In genomic region chr20:3146732-3147341, GRCh38 we compare ENCODE assay signal across 31 cellular contexts. TPM values are rescaled to one million over a fixed set of nuclear protein-coding genes. Genes with fewer than 3 reads are reported as not detected.
DNase-seq lines count a peak whose midpoint lies in the region; ATAC-seq, FAIRE-seq and TF ChIP-seq lines count a peak whose summit lies in the region.
"Had no signal": no experiment of that assay in that cellular context is flagged by ENCODE, and none has a peak within 500 bp of the region (broad histone marks: within the 10 kb centered on the region; RNA-seq: fewer than 3 reads in every experiment).

No MANE protein-coding gene starts in this region.

- CTCF ChIA-PET in GM12878 (lab: Yijun Ruan, JAX) = interaction anchor here (0.6 kb wide), 1 partner anchor 308 kb away, joined by 4 read pairs; no protein-coding TSS in a partner anchor

- intact Hi-C loops in GM12878 (cut with micrococcal nuclease; ENCODE audit: unreplicated experiment) = no loop called here
- intact Hi-C loops in testis (cut with DNase I; ENCODE audit: low total_unique reads) = no loop called here
- intact Hi-C loops in esophagus squamous epithelium (cut with DNase I) = no loop called here

- H4K20me1 ChIP-seq in GM12878 (ENCODE audit: control insufficient read depth, insufficient read depth) = no peaks in the 10 kb centered on the region

- POLR2A ChIA-PET in GM12878 (lab: Charles Lee) = no interaction called here

- H3K4me3 ChIP-seq in GM12878 (no peak overlapping the region), mesenchymal stem cell (ENCODE audit: insufficient read depth in 1 of 2, low read depth in 1 of 2, low read length in 2 of 2) (peak overlapping the region in 1 of 2 experiments; percentile 43), testis (no peak overlapping the region), esophagus squamous epithelium (no peak overlapping the region), MG63 (no peak overlapping the region)
- H3K4me3 ChIP-seq: ascending aorta, GM23338, ovary, Peyer's patch, right atrium auricular region, stomach, tibial nerve had no signal

- TF ChIP-seq RAD21 in GM12878 (IDR thresholded peaks at IDR 0.05; ENCODE audit: insufficient read depth, low read depth, low read length) = no peak

- no peak overlapping the region for H3K4ac ChIP-seq in mesenchymal stem cell (ENCODE audit: low read depth in 1 of 2, low read length in 2 of 2)

- H2BK15ac ChIP-seq in mesenchymal stem cell (ENCODE audit: low read depth, poor library complexity, severe bottlenecking) = no peak overlapping the region

- RAD21 ChIA-PET in GM12878 (lab: Charles Lee; ENCODE audit: unreplicated experiment) = interaction anchor here (0.5 to 1.2 kb wide), 2 partner anchors 88 to 170 kb away, joined by 3 read pairs; no protein-coding TSS in a partner anchor

- H4K8ac ChIP-seq in mesenchymal stem cell (ENCODE audit: low read length) = no peak overlapping the region

- no peak for TF ChIP-seq POLR2A in GM12878 (IDR thresholded peaks at IDR 0.05; ENCODE audit: low read depth, low read length)
- TF ChIP-seq POLR2A in testis (IDR thresholded peaks at IDR 0.05) = no peak
- TF ChIP-seq POLR2A in esophagus squamous epithelium (IDR thresholded peaks at IDR 0.05) = no peak

- H2BK120ac ChIP-seq in mesenchymal stem cell (ENCODE audit: low read depth, low read length) = no peak overlapping the region

- DNase-seq in DMS 273 (lab: John Stamatoyannopoulos, UW; ENCODE audit: unreplicated experiment) (peak; percentile 47), DMS 273 treated with DMSO at 0.1 percent for 48 hours (lab: John Stamatoyannopoulos, UW) (no peak), GM12878 (ENCODE audit: low read depth, low spot score) (no peak), mesenchymal stem cell (no peak), testis (peak; percentile 39), esophagus squamous epithelium (lab: John Stamatoyannopoulos, UW) (no peak), MG63 (no peak)
- no peak for DNase-seq in activated CD8-positive, alpha-beta memory T cell treated with anti-CD3 and anti-CD28 coated beads, Interleukin-2, amount 50 U/mL, for 4 hours
- DNase-seq: activated CD4-positive, alpha-beta T cell treated with anti-CD3 and anti-CD28 coated beads for 36 hours; activated CD8-positive, alpha-beta T cell treated with anti-CD3 and anti-CD28 coated beads, Interleukin-2, amount 10 ng/mL, durations not matched to agents 7 days and 5 days; Calu3; cortex of kidney; DND-41; effector memory CD4-positive, alpha-beta T cell; foreskin fibroblast; MV-4-11; NCI-H1436 treated with DMSO at 0.1 percent for 48 hours; NCI-H2107; NCI-H345; NCI-H748 treated with DMSO at 0.1 percent for 48 hours; ovary; Peyer's patch; stimulated activated CD4-positive, alpha-beta T cell treated with anti-CD3 and anti-CD28 coated beads, Interleukin-12 subunit alpha, Interleukin-12 subunit beta, amount 100 ng/mL, for 4 hours; stimulated activated CD4-positive, alpha-beta T cell treated with anti-CD3 and anti-CD28 coated beads, Interleukin-2, amount 100 ng/mL, for 48 hours; stomach; T-helper 9 cell had no signal

- no peak for TF ChIP-seq CTCF in GM12878 (IDR thresholded peaks at IDR 0.05 in 2 of 3, conservative IDR thresholded peaks at IDR 0.05 in 1 of 3; ENCODE audit: control insufficient read depth in 2 of 3, extremely low read depth in 1 of 3, insufficient read depth in 1 of 3, low read depth in 3 of 3, low read length in 3 of 3)
- no peak for TF ChIP-seq CTCF in testis (IDR thresholded peaks at IDR 0.05)
- no peak for TF ChIP-seq CTCF in esophagus squamous epithelium (IDR thresholded peaks at IDR 0.05)

- no peak overlapping the region for H3K18ac ChIP-seq in mesenchymal stem cell (ENCODE audit: low read depth in 1 of 2, low read length in 2 of 2)

- no peak overlapping the region for H2AK5ac ChIP-seq in mesenchymal stem cell (ENCODE audit: low read length, severe bottlenecking)

- SMC1A ChIA-PET in GM12878 (lab: Charles Lee; ENCODE audit: uncharacterized antibody, unreplicated experiment) = no interaction called here

- H3K79me1 ChIP-seq in mesenchymal stem cell (replicated peaks; ENCODE audit: low read length, poor library complexity, severe bottlenecking) = peaks cover 29% of the 10 kb centered on the region

- FAIRE-seq in GM12878 (lab: Jason Lieb, UNC) = no peak

- H3K4me1 ChIP-seq in GM12878 (ENCODE audit: control insufficient read depth, insufficient read depth, low read length) (0 out of 2 replicates have a peak, but pooled peaks cover 2% of the 10 kb centered on the region), mesenchymal stem cell (ENCODE audit: control insufficient read depth, insufficient read depth, low read depth, low read length) (peaks cover 5% of the 10 kb centered on the region), testis (peaks cover 9% of the 10 kb centered on the region), esophagus squamous epithelium (peaks cover 0 to 19% (median 0%) of the 10 kb centered on the region in 3 donors)
- H3K4me1 ChIP-seq: Peyer's patch had no signal

- H3K4me2 ChIP-seq in GM12878 (ENCODE audit: control insufficient read depth, insufficient read depth) (no peak overlapping the region), mesenchymal stem cell (ENCODE audit: low read length, poor library complexity, severe bottlenecking) (no peak overlapping the region)
- H3K4me2 ChIP-seq: GM23338 had no signal

- H2BK12ac ChIP-seq in mesenchymal stem cell (ENCODE audit: low read length in 2 of 2) = no peak overlapping the region

- H3K27me3 ChIP-seq in GM12878 (replicated peaks in 1 of 2; ENCODE audit: control insufficient read depth in 2 of 2, insufficient read depth in 2 of 2, low read length in 1 of 2) = no peaks in the 10 kb centered on the region
- no peaks in the 10 kb centered on the region for H3K27me3 ChIP-seq in mesenchymal stem cell (ENCODE audit: control insufficient read depth in 1 of 2, insufficient read depth in 1 of 2, low read length in 2 of 2)
- no peaks in the 10 kb centered on the region for H3K27me3 ChIP-seq in testis
- no peaks in the 10 kb centered on the region for H3K27me3 ChIP-seq in esophagus squamous epithelium
- no peaks in the 10 kb centered on the region for H3K27me3 ChIP-seq in MG63
- H3K27me3 ChIP-seq: ascending aorta, ovary, Peyer's patch, right atrium auricular region, stomach, tibial nerve had no signal

- no peak overlapping the region for H2AFZ ChIP-seq in GM12878 (ENCODE audit: control insufficient read depth, low read depth, low read length)
- H2AFZ ChIP-seq in mesenchymal stem cell (ENCODE audit: low read depth, low read length) = no peak overlapping the region
- H2AFZ ChIP-seq: GM23338 had no signal

- TF ChIP-seq EP300 in GM12878 (IDR thresholded peaks at IDR 0.05; ENCODE audit: borderline replicate concordance in 1 of 2, control insufficient read depth in 1 of 2, low read depth in 2 of 2, low read length in 2 of 2) = no peak

- no peak overlapping the region for H4K91ac ChIP-seq in mesenchymal stem cell (ENCODE audit: low read length)

- peaks cover 36% of the 10 kb centered on the region for H3K79me2 ChIP-seq in GM12878 (ENCODE audit: control insufficient read depth, insufficient read depth, low read length)

- H3K23ac ChIP-seq in mesenchymal stem cell (ENCODE audit: low read length in 2 of 2) = no peak overlapping the region

- H3K9me3 ChIP-seq in GM12878 (replicated peaks; ENCODE audit: control insufficient read depth, insufficient read depth, low read length) (no peaks in the 10 kb centered on the region), mesenchymal stem cell (ENCODE audit: control insufficient read depth, low read length) (no peaks in the 10 kb centered on the region), testis (no peaks in the 10 kb centered on the region), esophagus squamous epithelium (no peaks in the 10 kb centered on the region), MG63 (no peaks in the 10 kb centered on the region)
- H3K9me3 ChIP-seq: ascending aorta, ovary, Peyer's patch, right atrium auricular region, stomach, tibial nerve had no signal

- 99% methylated on average over 10 of the region's 10 CpGs for WGBS in GM12878 (ENCODE audit: insufficient coverage, insufficient replicate concordance, low lambda C conversion rate, missing lambda C conversion rate)
- 97% methylated on average over 10 of the region's 10 CpGs for WGBS in mesenchymal stem cell
- 82 to 83% methylated on average over 10 of the region's 10 CpGs for WGBS in testis, 2 donors
- WGBS in esophagus squamous epithelium, 2 donors = 90 to 91% methylated on average over 9 of the region's 10 CpGs

- no peak overlapping the region for H3K9ac ChIP-seq in GM12878 (ENCODE audit: control insufficient read depth, insufficient read depth, low read length)
- peak overlapping the region; percentile 33 for H3K9ac ChIP-seq in mesenchymal stem cell (ENCODE audit: low read length)

- no peak overlapping the region for H3K14ac ChIP-seq in mesenchymal stem cell (ENCODE audit: low read length in 2 of 2)

- H2BK5ac ChIP-seq in mesenchymal stem cell (ENCODE audit: low read depth, low read length, poor library complexity, severe bottlenecking) = no peak overlapping the region

- BruUV-seq in GM12878 (replicated peaks; lab: Mats Ljungman, UMichigan) = no TSS peak

- no peak for ATAC-seq in GM12878
- ATAC-seq: activated CD4-positive, alpha-beta T cell treated with anti-CD3 and anti-CD28 coated beads for 36 hours; activated CD8-positive, alpha-beta T cell treated with anti-CD3 and anti-CD28 coated beads, Interleukin-2, amount 10 ng/mL, durations not matched to agents 7 days and 5 days; GM23338 had no signal

- in situ Hi-C loops in GM12878 (cut with MboI) = no loop called here

- H3K27ac ChIP-seq in GM12878 (ENCODE audit: control insufficient read depth, insufficient read depth) (no peak overlapping the region), mesenchymal stem cell (ENCODE audit: low read length, poor library complexity, severe bottlenecking) (no peak overlapping the region), testis (no peak overlapping the region), esophagus squamous epithelium (no peak overlapping the region)
- H3K27ac ChIP-seq: 22Rv1, ascending aorta, ovary, Peyer's patch, right atrium auricular region, stomach, tibial nerve had no signal

- peaks cover 9 to 19% of the 10 kb centered on the region in 2 experiments; a peak in 3 of 4 replicates for H3K36me3 ChIP-seq in GM12878 (ENCODE audit: control insufficient read depth in 2 of 2, insufficient read depth in 2 of 2, low read length in 1 of 2)
- H3K36me3 ChIP-seq in mesenchymal stem cell (ENCODE audit: control insufficient read depth in 1 of 2, insufficient read depth in 2 of 2, low read depth in 1 of 2, low read length in 2 of 2) = peaks cover 24 to 37% of the 10 kb centered on the region in 2 experiments
- no peaks in the 10 kb centered on the region for H3K36me3 ChIP-seq in testis (ENCODE audit: low read depth, missing control alignments)
- peaks cover 0 to 62% (median 5%) of the 10 kb centered on the region in 3 donors for H3K36me3 ChIP-seq in esophagus squamous epithelium
- H3K36me3 ChIP-seq in MG63 = peaks cover 21% of the 10 kb centered on the region
- H3K36me3 ChIP-seq: ovary had no signal

RNA-seq across cellular contexts. Expression of gene FASTKD5, which starts 12.8 kb away (rescaled TPM):
- 28.4 and 29.8 TPM in 2 replicates for total RNA-seq in GM12878 (2013; cell fraction: nucleolus; rRNA removed)
- total RNA-seq in GM12878 (2014; rRNA removed) = 29.8 and 30.4 TPM in 2 replicates
- total RNA-seq in GM12878 (2014; rRNA removed; fragmentation: Illumina TruSeq; extraction: Trizol) = 27.0 and 30.0 TPM in 2 replicates
- 23.7 and 25.5 TPM in 2 replicates for total RNA-seq in GM12878 (2021)
- 17.5 TPM for polyA plus RNA-seq in GM12878 (2011; ENCODE audit: low read depth)
- 33.7 and 34.7 TPM in 2 replicates for polyA plus RNA-seq in GM12878 (2011; rRNA removed)
- polyA plus RNA-seq in GM12878 (2011; cell fraction: cytosol; rRNA removed) = 19.8 and 23.6 TPM in 2 replicates
- polyA plus RNA-seq in GM12878 (2011; cell fraction: nucleus; rRNA removed) = 21.2 and 22.2 TPM in 2 replicates
- 15.4 and 16.5 TPM in 2 replicates for polyA plus RNA-seq in GM12878 (2012)
- 30.0 and 31.4 TPM in 2 replicates for polyA plus RNA-seq in GM12878 (2014; fragmentation: Illumina TruSeq; extraction: Trizol)
- polyA plus RNA-seq in GM12878 (2014; fragmentation: Nextera tagmentation; extraction: Ambion mirVana) = 10 to 100 TPM; 23.3 to 38.5 TPM
- polyA plus RNA-seq in GM12878 (2014; rRNA removed) = 24.0 and 28.0 TPM in 2 replicates
- polyA plus RNA-seq in GM12878 (2016; fragmentation: Nextera tagmentation; extraction: Ambion mirVana) = 10 to 100 TPM; 39.0 to 41.0 TPM
- polyA minus RNA-seq in GM12878 (2011; rRNA and poly(A)+ RNA removed) = 32.0 and 33.2 TPM in 2 replicates
- 9.6 and 13.2 TPM in 2 replicates for polyA minus RNA-seq in GM12878 (2011; cell fraction: cytosol; rRNA and poly(A)+ RNA removed)
- 10.4 and 14.2 TPM in 2 replicates for polyA minus RNA-seq in GM12878 (2011; cell fraction: nucleus; rRNA and poly(A)+ RNA removed)
- 9.6 TPM for polyA plus RNA-seq in mesenchymal stem cell (2013, experiment 1 of 2)
- polyA plus RNA-seq in mesenchymal stem cell (2013, experiment 2 of 2) = 10.2 TPM
- 10 to 100 TPM; 20.5 to 20.7 TPM for total RNA-seq in testis
- polyA plus RNA-seq in testis (ENCODE audit: insufficient read depth, low read depth, low replicate concordance) = 28.2 TPM
- total RNA-seq in esophagus squamous epithelium = 10 to 100 TPM; 13.4 to 19.8 (median 16.5) TPM
- total RNA-seq in MG63 (2014; rRNA removed; shearing (Covaris generic); ENCODE audit: low replicate concordance) = 6.9 and 7.9 TPM in 2 replicates

RNA-seq across cellular contexts. Expression of gene UBOX5, which starts 12.8 kb away (rescaled TPM):
- 4.8 and 5.0 TPM in 2 replicates for total RNA-seq in GM12878 (2013; cell fraction: nucleolus; rRNA removed)
- 3.9 and 4.0 TPM in 2 replicates for total RNA-seq in GM12878 (2014; rRNA removed)
- 1.9 and 2.0 TPM in 2 replicates for total RNA-seq in GM12878 (2014; rRNA removed; fragmentation: Illumina TruSeq; extraction: Trizol)
- total RNA-seq in GM12878 (2021) = 4.4 and 5.5 TPM in 2 replicates
- polyA plus RNA-seq in GM12878 (2011; ENCODE audit: low read depth) = 1.8 TPM
- 1.5 and 1.7 TPM in 2 replicates for polyA plus RNA-seq in GM12878 (2011; rRNA removed)
- 2.2 and 2.4 TPM in 2 replicates for polyA plus RNA-seq in GM12878 (2011; cell fraction: cytosol; rRNA removed)
- polyA plus RNA-seq in GM12878 (2011; cell fraction: nucleus; rRNA removed) = 2.1 and 2.3 TPM in 2 replicates
- polyA plus RNA-seq in GM12878 (2012) = 3.0 and 4.2 TPM in 2 replicates
- 1.8 and 2.7 TPM in 2 replicates for polyA plus RNA-seq in GM12878 (2014; fragmentation: Illumina TruSeq; extraction: Trizol)
- polyA plus RNA-seq in GM12878 (2014; fragmentation: Nextera tagmentation; extraction: Ambion mirVana) = under 1 TPM; 0.37 to 0.47 TPM
- polyA plus RNA-seq in GM12878 (2014; rRNA removed) = 2.6 and 2.8 TPM in 2 replicates
- polyA plus RNA-seq in GM12878 (2016; fragmentation: Nextera tagmentation; extraction: Ambion mirVana) = 1 to 10 TPM; 4.2 to 4.8 TPM
- 2.8 and 3.3 TPM in 2 replicates for polyA minus RNA-seq in GM12878 (2011; rRNA and poly(A)+ RNA removed)
- 1.1 and 1.9 TPM in 2 replicates for polyA minus RNA-seq in GM12878 (2011; cell fraction: cytosol; rRNA and poly(A)+ RNA removed)
- polyA minus RNA-seq in GM12878 (2011; cell fraction: nucleus; rRNA and poly(A)+ RNA removed) = 0.97 and 1.4 TPM in 2 replicates
- polyA plus RNA-seq in mesenchymal stem cell (2013, experiment 1 of 2) = 3.0 TPM
- 2.9 TPM for polyA plus RNA-seq in mesenchymal stem cell (2013, experiment 2 of 2)
- total RNA-seq in testis = 10 to 100 TPM in 1 of 2 donors, 1 to 10 TPM in 1; 9.9 to 10.4 TPM
- polyA plus RNA-seq in testis (ENCODE audit: insufficient read depth, low read depth, low replicate concordance) = 9.9 TPM
- total RNA-seq in esophagus squamous epithelium = 1 to 10 TPM; 3.0 to 5.1 (median 3.5) TPM
- total RNA-seq in MG63 (2014; rRNA removed; shearing (Covaris generic); ENCODE audit: low replicate concordance) = 2.3 and 3.9 TPM in 2 replicates

RNA-seq across cellular contexts. Expression of gene LZTS3, which starts 26.5 kb away (rescaled TPM):
- total RNA-seq in GM12878 (2013; cell fraction: nucleolus; rRNA removed) = 4.6 and 5.1 TPM in 2 replicates
- total RNA-seq in GM12878 (2014; rRNA removed) (0.33 and 0.56 TPM in 2 replicates), GM12878 (2014; rRNA removed; fragmentation: Illumina TruSeq; extraction: Trizol) (0.18 TPM in 2 replicates), GM12878 (2021) (0.44 and 0.48 TPM in 2 replicates), testis (10 to 100 TPM; 13.9 to 16.8 TPM), esophagus squamous epithelium (1 to 10 TPM; 1.1 to 6.3 (median 4.4) TPM)
- polyA plus RNA-seq in GM12878 (2011; ENCODE audit: low read depth) = 0.68 TPM
- polyA plus RNA-seq in GM12878 (2011; rRNA removed) (0.37 and 0.64 TPM in 2 replicates), GM12878 (2014; fragmentation: Illumina TruSeq; extraction: Trizol) (0.08 and 0.26 TPM in 2 replicates), GM12878 (2014; fragmentation: Nextera tagmentation; extraction: Ambion mirVana) (under 1 TPM; 0.03 to 0.04 TPM), GM12878 (2014; rRNA removed) (0.48 and 0.90 TPM in 2 replicates), GM12878 (2016; fragmentation: Nextera tagmentation; extraction: Ambion mirVana) (under 1 TPM; 0.08 to 0.11 TPM), testis (ENCODE audit: insufficient read depth, low read depth, low replicate concordance) (7.2 TPM)
- polyA plus RNA-seq in GM12878 (2011; cell fraction: cytosol; rRNA removed) = 0.90 and 0.95 TPM in 2 replicates
- polyA plus RNA-seq in GM12878 (2011; cell fraction: nucleus; rRNA removed) = 3.2 and 3.5 TPM in 2 replicates
- 1.4 and 1.7 TPM in 2 replicates for polyA plus RNA-seq in GM12878 (2012)
- 0.51 and 1.3 TPM in 2 replicates for polyA minus RNA-seq in GM12878 (2011; rRNA and poly(A)+ RNA removed)
- polyA minus RNA-seq in GM12878 (2011; cell fraction: cytosol; rRNA and poly(A)+ RNA removed) = not detected in 2 replicates
- polyA minus RNA-seq in GM12878 (2011; cell fraction: nucleus; rRNA and poly(A)+ RNA removed) = 0.36 and 0.67 TPM in 2 replicates
- 3.6 TPM for polyA plus RNA-seq in mesenchymal stem cell (2013, experiment 1 of 2)
- 3.7 TPM for polyA plus RNA-seq in mesenchymal stem cell (2013, experiment 2 of 2)
- 0.03 TPM in 1 of 2 replicates, not detected in the other for total RNA-seq in MG63 (2014; rRNA removed; shearing (Covaris generic); ENCODE audit: low replicate concordance)

RNA-seq across cellular contexts. Expression of gene DDRGK1, which starts 57.6 kb away (rescaled TPM):
- 81.6 and 86.8 TPM in 2 replicates for total RNA-seq in GM12878 (2013; cell fraction: nucleolus; rRNA removed)
- total RNA-seq in GM12878 (2014; rRNA removed) (38.7 and 41.1 TPM in 2 replicates), GM12878 (2014; rRNA removed; fragmentation: Illumina TruSeq; extraction: Trizol) (28.3 and 31.2 TPM in 2 replicates), GM12878 (2021) (40.2 and 55.2 TPM in 2 replicates), testis (10 to 100 TPM; 78.9 to 93.8 TPM), esophagus squamous epithelium (10 to 100 TPM; 59.2 to 71.7 (median 66.4) TPM)
- polyA plus RNA-seq in GM12878 (2011; ENCODE audit: low read depth) = 25.0 TPM
- polyA plus RNA-seq in GM12878 (2011; rRNA removed) (27.8 and 40.7 TPM in 2 replicates), GM12878 (2014; fragmentation: Illumina TruSeq; extraction: Trizol) (9.5 and 21.0 TPM in 2 replicates), GM12878 (2014; fragmentation: Nextera tagmentation; extraction: Ambion mirVana) (1 to 10 TPM; 4.0 to 8.9 TPM), GM12878 (2014; rRNA removed) (40.8 and 45.0 TPM in 2 replicates), GM12878 (2016; fragmentation: Nextera tagmentation; extraction: Ambion mirVana) (10 to 100 TPM; 42.0 to 49.5 TPM), testis (ENCODE audit: insufficient read depth, low read depth, low replicate concordance) (57.2 TPM)
- polyA plus RNA-seq in GM12878 (2011; cell fraction: cytosol; rRNA removed) = 40.9 and 41.6 TPM in 2 replicates
- 77.0 and 80.1 TPM in 2 replicates for polyA plus RNA-seq in GM12878 (2011; cell fraction: nucleus; rRNA removed)
- polyA plus RNA-seq in GM12878 (2012) = 34.0 and 39.2 TPM in 2 replicates
- polyA minus RNA-seq in GM12878 (2011; rRNA and poly(A)+ RNA removed) = 14.2 and 17.7 TPM in 2 replicates
- polyA minus RNA-seq in GM12878 (2011; cell fraction: cytosol; rRNA and poly(A)+ RNA removed) = 10.0 and 19.3 TPM in 2 replicates
- 10.9 and 14.4 TPM in 2 replicates for polyA minus RNA-seq in GM12878 (2011; cell fraction: nucleus; rRNA and poly(A)+ RNA removed)
- polyA plus RNA-seq in mesenchymal stem cell (2013, experiment 1 of 2) = 38.3 TPM
- polyA plus RNA-seq in mesenchymal stem cell (2013, experiment 2 of 2) = 39.7 TPM
- total RNA-seq in MG63 (2014; rRNA removed; shearing (Covaris generic); ENCODE audit: low replicate concordance) = 21.7 and 33.5 TPM in 2 replicates

Comparison
In these comparisons a context has a peak if more than half of its experiments do, and no peak if none do; other contexts are left out.
1. DNase-seq: peak in DMS 273 (single experiment) and testis (single experiment); none in DMS 273 treated with DMSO at 0.1 percent for 48 hours (single experiment), GM12878 (single experiment), mesenchymal stem cell (single experiment), esophagus squamous epithelium (single experiment), MG63 (single experiment) and activated CD8-positive, alpha-beta memory T cell treated with anti-CD3 and anti-CD28 coated beads, Interleukin-2, amount 50 U/mL, for 4 hours (single experiment).